1 cellular context compared by ENCODE assay signal in genomic region chr2:179218848-179219594, GRCh38.
A peak's percentile ranks its signal among the peaks of the same experiment; 100 is the strongest.
TF ChIP-seq lines count a peak whose summit lies in the region.

No MANE protein-coding gene starts in this region.

TF ChIP-seq in HepG2, 621 proteins besides CTCF, POLR2A, EP300 and RAD21 (continued from another document and continues in another):
- TF ChIP-seq AHDC1 (CRISPR knock-in tag; IDR thresholded peaks at IDR 0.05; ENCODE audit: borderline replicate concordance) (no peak), ZNF619 (CRISPR knock-in tag; IDR thresholded peaks at IDR 0.05) (no peak), ZGPAT (CRISPR knock-in tag; IDR thresholded peaks at IDR 0.05) (0 out of 2 replicates have a peak, but pooled peaks have one; percentile 52), SALL2 (CRISPR knock-in tag; IDR thresholded peaks at IDR 0.05) (no peak), ZNF574 (CRISPR knock-in tag; IDR thresholded peaks at IDR 0.05) (no peak), ZNF430 (CRISPR knock-in tag; IDR thresholded peaks at IDR 0.05) (no peak), TRAFD1 (CRISPR knock-in tag; IDR thresholded peaks at IDR 0.05; ENCODE audit: borderline replicate concordance) (no peak), SRF (IDR thresholded peaks at IDR 0.05; ENCODE audit: low read depth, low read length) (no peak), DNMT1 (CRISPR knock-in tag; IDR thresholded peaks at IDR 0.05) (no peak), ZSCAN9 (CRISPR knock-in tag; IDR thresholded peaks at IDR 0.05; ENCODE audit: borderline replicate concordance) (peak; percentile 59; the same call in 1 of the 2 replicates), KMT2B (CRISPR knock-in tag; IDR thresholded peaks at IDR 0.05) (peak; percentile 46; the same call in 1 of the 2 replicates), SAFB2 (CRISPR knock-in tag; IDR thresholded peaks at IDR 0.05; ENCODE audit: borderline replicate concordance, low read depth) (no peak), ZNF720 (CRISPR knock-in tag; IDR thresholded peaks at IDR 0.05) (no peak), FOXM1 (CRISPR knock-in tag; IDR thresholded peaks at IDR 0.05) (no peak), KLF11 (CRISPR knock-in tag; IDR thresholded peaks at IDR 0.05) (no peak), THYN1 (CRISPR knock-in tag; IDR thresholded peaks at IDR 0.05; ENCODE audit: borderline replicate concordance, low read depth) (no peak), ELF1 (CRISPR knock-in tag; IDR thresholded peaks at IDR 0.05) (no peak), KMT2A (CRISPR knock-in tag; IDR thresholded peaks at IDR 0.05) (0 out of 2 replicates have a peak, but pooled peaks have one; percentile 35), ATF1 (CRISPR knock-in tag; IDR thresholded peaks at IDR 0.05) (no peak; the same call in 1 of the 2 replicates), KIAA2018 (CRISPR knock-in tag; IDR thresholded peaks at IDR 0.05; ENCODE audit: borderline replicate concordance) (no peak), ZNF839 (CRISPR knock-in tag; IDR thresholded peaks at IDR 0.05; ENCODE audit: borderline replicate concordance) (no peak), ZNF644 (CRISPR knock-in tag; IDR thresholded peaks at IDR 0.05; ENCODE audit: low read depth) (peak; percentile 45; the same call in 1 of the 2 replicates), KLF6 (CRISPR knock-in tag; IDR thresholded peaks at IDR 0.05) (peak; percentile 54; the same call in 1 of the 2 replicates), ZFP41 (CRISPR knock-in tag; IDR thresholded peaks at IDR 0.05; ENCODE audit: borderline replicate concordance) (no peak), REST (IDR thresholded peaks at IDR 0.05; ENCODE audit: borderline replicate concordance in 1 of 2, low read depth in 1 of 2, low read length in 2 of 2) (no peak), THRA (CRISPR knock-in tag; IDR thresholded peaks at IDR 0.05; ENCODE audit: borderline replicate concordance) (no peak), RFXAP (CRISPR knock-in tag; IDR thresholded peaks at IDR 0.05; ENCODE audit: borderline replicate concordance) (no peak), MAZ (IDR thresholded peaks at IDR 0.05; ENCODE audit: borderline replicate concordance, low read depth, low read length) (no peak), MAZ (CRISPR knock-in tag; IDR thresholded peaks at IDR 0.05; ENCODE audit: low read depth) (no peak), ZC3H13 (CRISPR knock-in tag; IDR thresholded peaks at IDR 0.05) (no peak), NFRKB (IDR thresholded peaks at IDR 0.05) (no peak), HNRNPL (IDR thresholded peaks at IDR 0.05; ENCODE audit: low read depth, low read length) (no peak)
